Comparison of ENCODE assay signal across 21 cellular contexts in the genomic region with DNA sequence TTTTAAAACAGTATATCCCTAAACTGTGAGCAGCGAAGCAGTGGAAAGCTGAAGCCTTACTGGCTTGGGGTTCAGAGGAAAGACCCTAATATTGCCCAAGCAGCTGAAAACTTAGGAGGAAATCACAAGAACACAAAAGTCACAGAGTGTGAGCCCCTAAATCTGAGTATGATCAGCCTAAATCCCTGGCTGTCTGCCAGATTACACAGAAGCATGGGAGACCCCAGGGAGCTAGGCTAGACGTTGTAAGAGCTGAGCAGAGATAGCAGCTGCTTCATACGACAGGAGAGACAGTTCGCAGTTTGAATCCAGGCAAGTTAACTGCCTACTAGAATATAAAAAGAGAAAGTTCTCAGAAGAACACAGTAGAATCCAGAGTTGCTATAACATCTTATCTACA.
A peak's percentile ranks its signal among the peaks of the same experiment; 100 is the strongest.
DNase-seq lines count a peak whose midpoint lies in the region; ATAC-seq and TF ChIP-seq lines count a peak whose summit lies in the region.
"Had no signal": no experiment of that assay in that cellular context is flagged by ENCODE, and none has a peak within 500 bp of the region (broad histone marks: within the 10 kb centered on the region; RNA-seq: fewer than 3 reads in every experiment).

No MANE protein-coding gene starts in this region.

- WGBS in smooth muscle cell (ENCODE audit: low lambda C conversion rate), result 47% methylated on average over 4 of the region's 4 CpGs
- WGBS in mammary epithelial cell (ENCODE audit: low coverage, missing lambda C conversion rate), result 100% methylated on average over 4 of the region's 4 CpGs

- H3K27me3 ChIP-seq in smooth muscle cell (ENCODE audit: low read depth), result no peaks in the 10 kb centered on the region
- H3K27me3 ChIP-seq in mammary epithelial cell (ENCODE audit: insufficient read depth, low read length), result no peaks in the 10 kb centered on the region
- H3K27me3 ChIP-seq: gastroesophageal sphincter had no signal

- H3K36me3 Mint-ChIP-seq in activated naive CD4-positive, alpha-beta T cell treated with anti-CD3 and anti-CD28 coated beads, Interleukin-2, amount 50 U/mL, for 24 hours, result peaks cover 17% of the 10 kb centered on the region
- H3K36me3 Mint-ChIP-seq in central memory CD8-positive, alpha-beta T cell (ENCODE audit: insufficient read depth), result peaks cover 4% of the 10 kb centered on the region

- BruUV-seq in mammary epithelial cell (replicated peaks; lab: Mats Ljungman, UMichigan), result no TSS peak

- peaks cover 8% of the 10 kb centered on the region for H3K4me1 ChIP-seq in smooth muscle cell (ENCODE audit: low read depth)
- H3K4me1 ChIP-seq in mammary epithelial cell (ENCODE audit: insufficient read depth, low read length), result no peaks in the 10 kb centered on the region

- H4K20me1 ChIP-seq in smooth muscle cell (ENCODE audit: low read depth) (peaks cover 65% of the 10 kb centered on the region), mammary epithelial cell (ENCODE audit: insufficient read depth, low read length) (no peaks in the 10 kb centered on the region)

- H3K27ac ChIP-seq in smooth muscle cell (ENCODE audit: low read depth) (peak overlapping the region; percentile 17), mammary epithelial cell (ENCODE audit: insufficient read depth, low read depth, low read length) (no peak overlapping the region)
- H3K27ac ChIP-seq: gastroesophageal sphincter, PC-9 had no signal

- H3K27me3 Mint-ChIP-seq in activated naive CD4-positive, alpha-beta T cell treated with anti-CD3 and anti-CD28 coated beads, Interleukin-2, amount 50 U/mL, for 24 hours, result no peaks in the 10 kb centered on the region
- no peaks in the 10 kb centered on the region for H3K27me3 Mint-ChIP-seq in central memory CD8-positive, alpha-beta T cell
- H3K27me3 Mint-ChIP-seq: activated CD4-positive, alpha-beta T cell treated with anti-CD3 and anti-CD28 coated beads, Interleukin-2, amount 10 ng/mL, durations not matched to agents 7 days and 5 days; naive B cell; stimulated activated naive B cell treated with anti-CD40 and anti-IgM and Interleukin-4, amounts not matched to agents 10 μg/mL and 1 μg/mL and 100 μg/mL, for 72 hours had no signal

- TF ChIP-seq CTCF in smooth muscle cell (IDR thresholded peaks at IDR 0.05; ENCODE audit: borderline replicate concordance, insufficient read depth, poor library complexity, severe bottlenecking) (no peak), mammary epithelial cell (conservative IDR thresholded peaks at IDR 0.05 in 1 of 2, IDR thresholded peaks at IDR 0.05 in 1 of 2; ENCODE audit: extremely low read depth in 1 of 2, insufficient read depth in 1 of 2, low read depth in 1 of 2, low read length in 2 of 2) (no peak)

- H3K9me3 Mint-ChIP-seq in activated naive CD4-positive, alpha-beta T cell treated with anti-CD3 and anti-CD28 coated beads, Interleukin-2, amount 50 U/mL, for 24 hours, result no peaks in the 10 kb centered on the region
- H3K9me3 Mint-ChIP-seq in central memory CD8-positive, alpha-beta T cell, result no peaks in the 10 kb centered on the region

- H3K79me2 ChIP-seq in smooth muscle cell (ENCODE audit: low read depth) (peaks cover 67% of the 10 kb centered on the region), mammary epithelial cell (ENCODE audit: insufficient read depth, low read length) (no peaks in the 10 kb centered on the region)

- H2AFZ ChIP-seq in smooth muscle cell (ENCODE audit: low read depth), result no peak overlapping the region
- no peak overlapping the region for H2AFZ ChIP-seq in mammary epithelial cell (ENCODE audit: low read depth, low read length)
- H2AFZ ChIP-seq: PC-9 had no signal

- H3K9me3 ChIP-seq in smooth muscle cell (replicated peaks; ENCODE audit: low read depth), result no peaks in the 10 kb centered on the region
- no peaks in the 10 kb centered on the region for H3K9me3 ChIP-seq in mammary epithelial cell (replicated peaks; ENCODE audit: insufficient read depth, low read length)
- H3K9me3 ChIP-seq: gastroesophageal sphincter had no signal

- H3F3A ChIP-seq in smooth muscle cell (ENCODE audit: low read depth), result peaks cover 5% of the 10 kb centered on the region

- no peak overlapping the region for H3K4me3 Mint-ChIP-seq in activated naive CD4-positive, alpha-beta T cell treated with anti-CD3 and anti-CD28 coated beads, Interleukin-2, amount 50 U/mL, for 24 hours
- H3K4me3 Mint-ChIP-seq in central memory CD8-positive, alpha-beta T cell, result no peak overlapping the region
- H3K4me3 Mint-ChIP-seq: activated CD4-positive, alpha-beta T cell treated with anti-CD3 and anti-CD28 coated beads, Interleukin-2, amount 10 ng/mL, durations not matched to agents 7 days and 5 days; stimulated activated naive B cell treated with anti-CD40 and anti-IgM and Interleukin-4, amounts not matched to agents 10 μg/mL and 1 μg/mL and 100 μg/mL, for 72 hours had no signal

- peaks cover 52% of the 10 kb centered on the region for H3K4me1 Mint-ChIP-seq in activated naive CD4-positive, alpha-beta T cell treated with anti-CD3 and anti-CD28 coated beads, Interleukin-2, amount 50 U/mL, for 24 hours
- H3K4me1 Mint-ChIP-seq in central memory CD8-positive, alpha-beta T cell, result peaks cover 23% of the 10 kb centered on the region

- H3K36me3 ChIP-seq in smooth muscle cell (ENCODE audit: low read depth), result peaks cover 6% of the 10 kb centered on the region
- H3K36me3 ChIP-seq in mammary epithelial cell (ENCODE audit: insufficient read depth, low read length), result no peaks in the 10 kb centered on the region
- H3K36me3 ChIP-seq: gastroesophageal sphincter had no signal

- no peak overlapping the region for H3K4me2 ChIP-seq in smooth muscle cell
- H3K4me2 ChIP-seq in mammary epithelial cell (ENCODE audit: insufficient read depth, low read depth, low read length), result no peak overlapping the region
- H3K4me2 ChIP-seq: PC-9 had no signal

- H3K27ac Mint-ChIP-seq in activated naive CD4-positive, alpha-beta T cell treated with anti-CD3 and anti-CD28 coated beads, Interleukin-2, amount 50 U/mL, for 24 hours, result peak overlapping the region; percentile 82
- peak overlapping the region; percentile 26 for H3K27ac Mint-ChIP-seq in central memory CD8-positive, alpha-beta T cell (ENCODE audit: low read depth)
- H3K27ac Mint-ChIP-seq: activated CD4-positive, alpha-beta T cell treated with anti-CD3 and anti-CD28 coated beads, Interleukin-2, amount 10 ng/mL, durations not matched to agents 7 days and 5 days had no signal

- no peak for ATAC-seq in central memory CD8-positive, alpha-beta T cell (replicated peaks; ENCODE audit: extremely low read depth, poor library complexity, severe bottlenecking)
- ATAC-seq: gastroesophageal sphincter; stimulated activated naive B cell treated with anti-CD40 and anti-IgM and Interleukin-4, amounts not matched to agents 10 μg/mL and 1 μg/mL and 100 μg/mL, for 72 hours had no signal

- dilution Hi-C loops in mammary epithelial cell (cut with HindIII; ENCODE audit: low sequenced_read_pairs), result no loop called here

- H3K4me3 ChIP-seq in smooth muscle cell (no peak overlapping the region), mammary epithelial cell (replicated peaks in 1 of 3; ENCODE audit: insufficient read depth in 1 of 3, low read depth in 2 of 3, low read length in 3 of 3) (no peak overlapping the region)
- H3K4me3 ChIP-seq: gastroesophageal sphincter, lung, PC-9 had no signal

- intact Hi-C loops in mammary epithelial cell (cut with micrococcal nuclease) (no loop called here), posterior cingulate gyrus (cut with DNase I) (no loop called here)

- no peak overlapping the region for H3K9ac ChIP-seq in smooth muscle cell (ENCODE audit: low read depth)
- H3K9ac ChIP-seq in mammary epithelial cell (ENCODE audit: insufficient read depth, low read length), result no peak overlapping the region

- DNase-seq in activated naive CD4-positive, alpha-beta T cell treated with anti-CD3 and anti-CD28 coated beads, Interleukin-2, amount 50 U/mL, for 16 hours, result no peak
- peak; percentile 56 for DNase-seq in NCI-H345 (lab: John Stamatoyannopoulos, UW)
- DNase-seq in central memory CD8-positive, alpha-beta T cell (ENCODE audit: low spot score in 2 of 2), result no peak
- DNase-seq in smooth muscle cell (lab: John Stamatoyannopoulos, UW; ENCODE audit: unreplicated experiment), result no peak
- DNase-seq in ureter (ENCODE audit: low spot score), result no peak
- no peak for DNase-seq in mammary epithelial cell
- no peak for DNase-seq in posterior cingulate gyrus
- DNase-seq: ACHN; activated CD4-positive, alpha-beta T cell treated with anti-CD3 and anti-CD28 coated beads, Interleukin-2, amount 10 ng/mL, durations not matched to agents 7 days and 5 days; activated gamma-delta T cell; amniotic stem cell; DMS79; KG1; naive B cell; NCI-H2081; PC-9; stimulated activated CD4-positive, alpha-beta T cell treated with anti-CD3 and anti-CD28 coated beads, Interleukin-1b, Interleukin-23, amount 100 ng/mL, for 48 hours; stimulated activated naive B cell treated with anti-CD40 and anti-IgM and Interleukin-4, amounts not matched to agents 10 μg/mL and 1 μg/mL and 100 μg/mL, for 72 hours had no signal

- in situ Hi-C loops in mammary epithelial cell (cut with MboI; ENCODE audit: low sequenced_read_pairs in 2 of 2), result no loop called here

- CTCF ChIA-PET in mammary epithelial cell (lab: Charles Lee; ENCODE audit: low non-redundant PET), result no interaction called here
